8 cellular contexts compared by ENCODE assay signal in the genomic region with DNA sequence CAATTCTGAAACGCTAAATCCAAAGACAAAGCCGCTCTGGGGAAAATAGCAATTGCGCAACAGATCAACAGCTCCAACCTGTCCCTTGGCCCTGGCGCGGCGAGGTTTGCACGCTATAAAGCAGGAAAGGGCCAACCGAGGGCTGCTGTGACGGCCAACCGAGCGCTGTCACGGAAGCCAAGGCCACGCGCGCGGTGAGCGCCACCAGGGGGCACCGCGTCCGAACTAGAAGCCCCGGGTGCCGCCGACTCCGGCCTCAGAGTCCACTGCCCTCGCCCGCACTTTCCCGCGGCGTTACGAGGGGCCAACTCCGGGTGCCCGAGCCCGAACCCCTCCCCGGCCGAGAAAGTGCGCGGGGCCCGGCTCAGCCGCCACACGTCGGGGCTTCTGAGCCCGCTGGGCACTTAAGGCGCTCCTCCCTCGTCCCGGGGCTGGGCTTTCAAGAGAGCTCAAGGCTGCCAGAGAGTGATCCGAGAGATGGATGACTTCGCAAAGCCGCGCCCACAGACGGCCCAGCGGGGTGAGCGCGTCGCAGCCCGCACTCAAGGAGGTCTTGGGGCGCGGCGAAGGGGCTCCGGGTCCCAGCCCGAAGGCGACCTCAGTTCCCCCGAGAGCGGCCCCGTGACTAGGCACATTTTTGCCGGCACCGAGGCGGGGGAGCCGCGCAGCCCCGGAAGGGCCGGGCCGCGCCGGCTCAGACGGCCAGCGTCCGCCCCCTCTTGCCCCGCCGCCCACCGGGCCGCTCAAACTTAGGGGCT. TPM values are rescaled to one million over a fixed set of nuclear protein-coding genes. Genes with fewer than 3 reads are reported as not detected.
DNase-seq lines count a peak whose midpoint lies in the region; ATAC-seq and TF ChIP-seq lines count a peak whose summit lies in the region.

No MANE protein-coding gene starts in this region.

- peak overlapping the region; percentile 15 for H2AFZ ChIP-seq in SU-DHL-6 (ENCODE audit: low read depth, low read length, severe bottlenecking)

- H3K4me1 ChIP-seq in adipocyte (ENCODE audit: control insufficient read depth, insufficient read depth, low read length) (peaks cover 38% of the 10 kb centered on the region), heart left ventricle (peaks cover 0 to 57% (median 43%) of the 10 kb centered on the region in 12 donors)

- DNase-seq in NCI-H1417 (lab: John Stamatoyannopoulos, UW) (peak; percentile 89 to 98 (median 98)), adipocyte (ENCODE audit: low read depth) (peak; percentile 99), heart left ventricle (peak; percentile 98 to 99 (median 99)), pons (ENCODE audit: low spot score) (peak; percentile 95), type B pancreatic cell (ENCODE audit: extremely low spot score, unreplicated experiment) (peak; percentile 98)

- no peaks in the 10 kb centered on the region for H3K27me3 Mint-ChIP-seq in type B pancreatic cell

- 0 to 1% (median 0%) methylated on average over 27 to 81 of the region's 81 CpGs for WGBS in heart left ventricle, 4 donors

- peak in 1 of 2 donors; percentile 58 for TF ChIP-seq POLR2A in heart left ventricle (IDR thresholded peaks at IDR 0.05)

- H3K27me3 ChIP-seq in SU-DHL-6 (ENCODE audit: low read length), result no peaks in the 10 kb centered on the region
- H3K27me3 ChIP-seq in adipocyte (replicated peaks; ENCODE audit: control insufficient read depth, insufficient read depth, low read length), result no peaks in the 10 kb centered on the region
- H3K27me3 ChIP-seq in heart left ventricle, result no peaks in the 10 kb centered on the region

- ATAC-seq in HG02763 (IDR thresholded peaks at IDR 0.05; ENCODE audit: unreplicated experiment) (peak; percentile 44), heart left ventricle (peak; percentile 74 to 85 (median 79))

- peak overlapping the region; percentile 95 for H3K9ac ChIP-seq in SU-DHL-6 (ENCODE audit: low read length)
- H3K9ac ChIP-seq in adipocyte (ENCODE audit: low read length), result peak overlapping the region; percentile 99

- H3K9me2 ChIP-seq in SU-DHL-6 (replicated peaks; ENCODE audit: insufficient read depth, low read length), result no peaks in the 10 kb centered on the region

- peaks cover 10% of the 10 kb centered on the region; the same call in 1 of the 2 replicates for H3K36me3 ChIP-seq in SU-DHL-6 (ENCODE audit: low read length)
- H3K36me3 ChIP-seq in adipocyte (ENCODE audit: control insufficient read depth, insufficient read depth, low read length, severe bottlenecking), result no peaks in the 10 kb centered on the region
- H3K36me3 ChIP-seq in heart left ventricle, result peaks cover 0 to 8% (median 0%) of the 10 kb centered on the region in 9 donors

- no peaks in the 10 kb centered on the region for H3K9me3 Mint-ChIP-seq in type B pancreatic cell

- H3F3A ChIP-seq in SU-DHL-6 (ENCODE audit: insufficient read depth), result peaks cover 15% of the 10 kb centered on the region; the same call in 1 of the 2 replicates

- peak; percentile 94 for TF ChIP-seq CTCF in GM12875 (IDR thresholded peaks at IDR 0.05; ENCODE audit: borderline replicate concordance, insufficient read depth, low read depth, low read length)
- peak; percentile 68 for TF ChIP-seq CTCF in SU-DHL-6 (IDR thresholded peaks at IDR 0.05; ENCODE audit: insufficient read depth, low read length, poor library complexity, severe bottlenecking)
- peak; percentile 73 to 96 (median 87) for TF ChIP-seq CTCF in heart left ventricle (IDR thresholded peaks at IDR 0.05)
- peak; percentile 88 for TF ChIP-seq CTCF in type B pancreatic cell (conservative IDR thresholded peaks at IDR 0.05)

- intact Hi-C loops in heart left ventricle (cut with DNase I), result loop anchor here (1.0 to 10.0 kb wide), 18 partner anchors 21 to 491 kb away; partner anchors contain the start of genes HNRNPA3 (in 9 of the 10) and AGPS (in 1 of the 10)

- H3K4me3 ChIP-seq in GM12875 (ENCODE audit: low read depth, low read length) (peak overlapping the region; percentile 91), SU-DHL-6 (ENCODE audit: insufficient read depth, low read length, poor library complexity, severe bottlenecking) (peak overlapping the region; percentile 75), adipocyte (ENCODE audit: low read length) (peak overlapping the region; percentile 93), heart left ventricle (peak overlapping the region; percentile 72 to 97 (median 90))

- peaks cover 19% of the 10 kb centered on the region for H3K36me3 Mint-ChIP-seq in type B pancreatic cell

- H3K27ac ChIP-seq in SU-DHL-6 (ENCODE audit: low read depth, low read length) (peak overlapping the region; percentile 95), heart left ventricle (peak overlapping the region; percentile 97 to 100 (median 99))

- peak overlapping the region; percentile 96 for H3K27ac Mint-ChIP-seq in type B pancreatic cell

- H3K4me3 Mint-ChIP-seq in type B pancreatic cell, result peak overlapping the region; percentile 94

- peaks cover 29% of the 10 kb centered on the region for H4K20me1 ChIP-seq in SU-DHL-6 (ENCODE audit: low read depth, low read length)

- H3K79me2 ChIP-seq in SU-DHL-6 (ENCODE audit: insufficient read depth, low read length), result peaks cover 55% of the 10 kb centered on the region

- H3K4me2 ChIP-seq in SU-DHL-6 (ENCODE audit: low read depth, low read length, poor library complexity, severe bottlenecking), result peak overlapping the region; percentile 99

- H3K9me3 ChIP-seq in SU-DHL-6 (ENCODE audit: insufficient read depth, low read length) (no peaks in the 10 kb centered on the region), adipocyte (ENCODE audit: control insufficient read depth, low read length) (no peaks in the 10 kb centered on the region), heart left ventricle (no peaks in the 10 kb centered on the region)

- H3K4me1 Mint-ChIP-seq in type B pancreatic cell (ENCODE audit: unreplicated experiment), result peaks cover 43% of the 10 kb centered on the region

RNA-seq across cellular contexts. Expression of gene NFE2L2, which starts 0.9 kb away (rescaled TPM):
- total RNA-seq in heart left ventricle (10 to 100 TPM; 39.2 to 82.5 (median 59.4) TPM), type B pancreatic cell (ENCODE audit: low replicate concordance) (74.7 and 95.0 TPM in 2 replicates)
- polyA plus RNA-seq in heart left ventricle, result 10 to 100 TPM; 17.0 to 37.3 TPM

RNA-seq across cellular contexts. Expression of gene HNRNPA3, which starts 51.0 kb away (rescaled TPM):
- total RNA-seq in heart left ventricle (100 to 1,000 TPM in 1 of 9 donors, 10 to 100 TPM in 8; 12.7 to 110 (median 73.3) TPM), type B pancreatic cell (ENCODE audit: low replicate concordance) (203 and 304 TPM in 2 replicates)
- polyA plus RNA-seq in heart left ventricle, result 100 to 1,000 TPM in 1 of 2 donors, 10 to 100 TPM in 1; 64.6 to 134 TPM

Comparison
In these comparisons a context has a peak if more than half of its experiments do, and no peak if none do; other contexts are left out.
1. Peak in every context shown above with its lines: DNase-seq, ATAC-seq, H3K4me3 ChIP-seq and H3K27ac ChIP-seq.